Comparison of ENCODE assay signal across 2 cellular contexts in the genomic region with DNA sequence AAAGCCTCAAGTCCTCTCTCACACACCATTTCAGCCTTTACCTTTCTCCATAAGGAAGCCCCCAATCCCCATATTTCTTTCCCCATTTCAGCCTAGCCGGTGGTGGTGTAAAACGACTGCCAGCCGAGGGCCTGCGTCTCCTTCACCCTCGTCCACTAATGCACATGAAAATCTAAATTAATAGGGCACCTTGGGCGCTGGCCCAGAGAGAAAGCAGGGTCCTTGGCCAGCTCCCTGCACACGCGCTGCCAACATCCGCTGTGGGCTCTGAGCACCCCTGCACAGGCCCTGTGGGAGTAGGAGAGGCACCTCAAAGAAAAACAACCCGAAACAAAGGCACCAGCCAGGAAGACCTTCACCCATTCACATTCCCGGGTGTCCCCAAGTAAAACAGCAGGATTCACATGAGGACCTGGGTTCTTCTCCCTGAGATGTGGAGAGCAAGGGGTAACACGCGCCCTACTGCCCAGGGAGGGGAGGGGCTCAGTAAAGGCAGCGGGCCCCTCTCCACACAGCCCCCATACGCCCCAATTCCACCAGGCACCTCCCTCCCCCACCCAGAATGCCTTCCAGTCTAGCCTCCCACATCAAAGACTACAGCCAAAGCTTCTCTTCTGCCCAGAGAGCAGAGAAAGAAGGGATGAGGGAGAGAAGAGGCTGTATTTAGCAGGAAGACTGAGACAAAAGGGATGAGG.
TF ChIP-seq lines count a peak whose summit lies in the region.

No MANE protein-coding gene starts in this region.

TF ChIP-seq in SK-N-SH, 30 proteins besides CTCF, POLR2A, EP300 and RAD21 (continued from another document):
- TF ChIP-seq RXRA (IDR thresholded peaks at IDR 0.05; ENCODE audit: borderline replicate concordance, low read depth) (no peak), TAF1 (IDR thresholded peaks at IDR 0.05; ENCODE audit: borderline replicate concordance, low read depth, low read length) (no peak)

TF ChIP-seq in SK-N-SH treated with all-trans-retinoic acid at 6 μM for 48 hours, 23 proteins besides CTCF, POLR2A, EP300 and RAD21 (continued from another document):
- TF ChIP-seq, protein P1, sequence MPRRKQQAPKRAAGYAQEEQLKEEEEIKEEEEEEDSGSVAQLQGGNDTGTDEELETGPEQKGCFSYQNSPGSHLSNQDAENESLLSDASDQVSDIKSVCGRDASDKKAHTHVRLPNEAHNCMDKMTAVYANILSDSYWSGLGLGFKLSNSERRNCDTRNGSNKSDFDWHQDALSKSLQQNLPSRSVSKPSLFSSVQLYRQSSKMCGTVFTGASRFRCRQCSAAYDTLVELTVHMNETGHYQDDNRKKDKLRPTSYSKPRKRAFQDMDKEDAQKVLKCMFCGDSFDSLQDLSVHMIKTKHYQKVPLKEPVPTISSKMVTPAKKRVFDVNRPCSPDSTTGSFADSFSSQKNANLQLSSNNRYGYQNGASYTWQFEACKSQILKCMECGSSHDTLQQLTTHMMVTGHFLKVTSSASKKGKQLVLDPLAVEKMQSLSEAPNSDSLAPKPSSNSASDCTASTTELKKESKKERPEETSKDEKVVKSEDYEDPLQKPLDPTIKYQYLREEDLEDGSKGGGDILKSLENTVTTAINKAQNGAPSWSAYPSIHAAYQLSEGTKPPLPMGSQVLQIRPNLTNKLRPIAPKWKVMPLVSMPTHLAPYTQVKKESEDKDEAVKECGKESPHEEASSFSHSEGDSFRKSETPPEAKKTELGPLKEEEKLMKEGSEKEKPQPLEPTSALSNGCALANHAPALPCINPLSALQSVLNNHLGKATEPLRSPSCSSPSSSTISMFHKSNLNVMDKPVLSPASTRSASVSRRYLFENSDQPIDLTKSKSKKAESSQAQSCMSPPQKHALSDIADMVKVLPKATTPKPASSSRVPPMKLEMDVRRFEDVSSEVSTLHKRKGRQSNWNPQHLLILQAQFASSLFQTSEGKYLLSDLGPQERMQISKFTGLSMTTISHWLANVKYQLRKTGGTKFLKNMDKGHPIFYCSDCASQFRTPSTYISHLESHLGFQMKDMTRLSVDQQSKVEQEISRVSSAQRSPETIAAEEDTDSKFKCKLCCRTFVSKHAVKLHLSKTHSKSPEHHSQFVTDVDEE (CRISPR knock-in tag; IDR thresholded peaks at IDR 0.05) = no peak
- TF ChIP-seq BACH2 (CRISPR knock-in tag; IDR thresholded peaks at IDR 0.05; ENCODE audit: borderline replicate concordance) (no peak), GLIS3 (CRISPR knock-in tag; IDR thresholded peaks at IDR 0.05) (no peak), OSR1 (CRISPR knock-in tag; IDR thresholded peaks at IDR 0.05) (no peak), ZNF70 (CRISPR knock-in tag; IDR thresholded peaks at IDR 0.05) (no peak), ZFP3 (CRISPR knock-in tag; IDR thresholded peaks at IDR 0.05) (no peak), RARB (CRISPR knock-in tag; IDR thresholded peaks at IDR 0.05) (no peak), ZNF565 (CRISPR knock-in tag; conservative IDR thresholded peaks at IDR 0.05; ENCODE audit: low read depth) (no peak), CSRNP3 (CRISPR knock-in tag; IDR thresholded peaks at IDR 0.05) (no peak), CSDC2 (CRISPR knock-in tag; IDR thresholded peaks at IDR 0.05) (no peak), TCF4 (CRISPR knock-in tag; IDR thresholded peaks at IDR 0.05; ENCODE audit: borderline replicate concordance) (no peak), ESRRG (CRISPR knock-in tag; IDR thresholded peaks at IDR 0.05) (no peak), TOX (CRISPR knock-in tag; IDR thresholded peaks at IDR 0.05; ENCODE audit: borderline replicate concordance) (no peak)
- TF ChIP-seq, protein P2, sequence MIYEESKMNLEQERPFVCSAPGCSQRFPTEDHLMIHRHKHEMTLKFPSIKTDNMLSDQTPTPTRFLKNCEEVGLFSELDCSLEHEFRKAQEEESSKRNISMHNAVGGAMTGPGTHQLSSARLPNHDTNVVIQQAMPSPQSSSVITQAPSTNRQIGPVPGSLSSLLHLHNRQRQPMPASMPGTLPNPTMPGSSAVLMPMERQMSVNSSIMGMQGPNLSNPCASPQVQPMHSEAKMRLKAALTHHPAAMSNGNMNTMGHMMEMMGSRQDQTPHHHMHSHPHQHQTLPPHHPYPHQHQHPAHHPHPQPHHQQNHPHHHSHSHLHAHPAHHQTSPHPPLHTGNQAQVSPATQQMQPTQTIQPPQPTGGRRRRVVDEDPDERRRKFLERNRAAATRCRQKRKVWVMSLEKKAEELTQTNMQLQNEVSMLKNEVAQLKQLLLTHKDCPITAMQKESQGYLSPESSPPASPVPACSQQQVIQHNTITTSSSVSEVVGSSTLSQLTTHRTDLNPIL (CRISPR knock-in tag; IDR thresholded peaks at IDR 0.05; ENCODE audit: low read depth) = no peak
